Comparison of ENCODE assay signal across 28 cellular contexts in the genomic region with DNA sequence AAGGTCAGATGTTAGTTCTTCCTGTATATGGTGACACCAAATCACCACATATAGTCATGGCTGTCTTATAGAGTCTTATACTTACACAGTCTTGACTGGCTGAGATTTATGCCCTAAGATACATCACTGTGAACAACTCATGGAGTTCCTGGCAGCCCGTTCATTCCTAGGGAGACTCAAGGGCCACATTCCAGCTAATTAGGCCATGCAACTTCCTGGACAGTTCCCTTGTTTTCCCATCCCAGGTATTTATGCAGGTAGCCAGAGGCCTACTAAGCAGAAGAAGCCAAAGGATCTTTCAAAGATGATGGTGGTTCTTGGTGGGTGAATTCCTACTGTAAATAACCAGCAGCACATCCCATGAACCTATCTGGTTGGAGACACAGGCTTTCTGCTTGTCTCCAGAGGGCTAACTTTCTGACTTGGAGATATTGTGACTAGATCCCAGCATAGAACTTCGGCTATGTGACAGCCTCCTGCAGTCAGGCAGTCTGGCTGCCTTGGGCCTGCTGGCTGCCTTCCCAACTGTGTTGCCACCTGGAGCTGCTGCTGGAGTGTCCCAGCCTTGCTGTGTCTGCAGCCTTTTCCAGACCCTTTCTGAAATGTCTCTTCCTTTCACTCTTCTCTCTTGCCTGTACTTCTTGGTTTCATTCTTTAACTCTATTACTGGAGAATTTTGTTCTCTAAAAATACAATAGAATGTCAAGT.
"Had no signal": no experiment of that assay in that cellular context is flagged by ENCODE, and none has a peak within 500 bp of the region (broad histone marks: within the 10 kb centered on the region; RNA-seq: fewer than 3 reads in every experiment).

No MANE protein-coding gene starts in this region.

- DNase-seq: activated B cell treated with CpG ODN at 0.5 μM for 24 hours; activated CD4-positive, alpha-beta memory T cell treated with anti-CD3 and anti-CD28 coated beads for 36 hours; activated CD4-positive, alpha-beta T cell treated with anti-CD3 and anti-CD28 coated beads, Interleukin-2, amount 10 ng/mL, durations not matched to agents 7 days and 5 days; activated gamma-delta T cell; activated naive CD4-positive, alpha-beta T cell treated with anti-CD3 and anti-CD28 coated beads for 36 hours; activated T-cell treated with anti-CD3 and anti-CD28 coated beads for 4 hours; activated T-cell treated with anti-CD3 and anti-CD28 coated beads, Interleukin-2, amount 50 U/mL, for 48 hours; amygdala; IMR-90; Kasumi-1; KBM-7; NCI-H1048; NCI-H146; NCI-H187 treated with DMSO at 0.1 percent for 48 hours; NCI-H2081 treated with DMSO at 0.1 percent for 48 hours; NCI-H2171 treated with DMSO at 0.1 percent for 48 hours; NCI-H345; NCI-H510A; NCI-H526 treated with DMSO at 0.1 percent for 48 hours; PC-3; T-cell; T-helper 2 cell; T1000 had no signal

- ATAC-seq: activated T-helper 17 cell treated with anti-CD3 and anti-CD28 coated beads, Interleukin-2, amount 50 U/mL, for 72 hours; PC-3; T-cell had no signal

- H3K27me3 ChIP-seq: cardiac muscle cell had no signal

- H3K36me3 ChIP-seq: cardiac muscle cell had no signal

- H3K9me3 Mint-ChIP-seq: activated B cell treated with CpG ODN at 0.5 μM for 24 hours; activated CD4-positive, alpha-beta memory T cell treated with anti-CD3 and anti-CD28 coated beads for 36 hours; activated CD4-positive, alpha-beta T cell treated with anti-CD3 and anti-CD28 coated beads, Interleukin-2, amount 10 ng/mL, durations not matched to agents 7 days and 5 days; activated naive CD4-positive, alpha-beta T cell treated with anti-CD3 and anti-CD28 coated beads for 36 hours; activated T-helper 17 cell treated with anti-CD3 and anti-CD28 coated beads, Interleukin-2, amount 50 U/mL, for 72 hours; T-cell had no signal

- H3K4me3 Mint-ChIP-seq: activated B cell treated with CpG ODN at 0.5 μM for 24 hours; activated CD4-positive, alpha-beta memory T cell treated with anti-CD3 and anti-CD28 coated beads for 36 hours; activated CD4-positive, alpha-beta T cell treated with anti-CD3 and anti-CD28 coated beads, Interleukin-2, amount 10 ng/mL, durations not matched to agents 7 days and 5 days; activated naive CD4-positive, alpha-beta T cell treated with anti-CD3 and anti-CD28 coated beads for 36 hours; activated naive CD8-positive, alpha-beta T cell; activated T-helper 17 cell treated with anti-CD3 and anti-CD28 coated beads, Interleukin-2, amount 50 U/mL, for 72 hours; brain; T-cell had no signal

- H3K4me3 ChIP-seq: cardiac muscle cell, SK-N-MC had no signal

- H3K4me1 Mint-ChIP-seq: activated B cell treated with CpG ODN at 0.5 μM for 24 hours; activated CD4-positive, alpha-beta T cell treated with anti-CD3 and anti-CD28 coated beads, Interleukin-2, amount 10 ng/mL, durations not matched to agents 7 days and 5 days; activated T-helper 17 cell treated with anti-CD3 and anti-CD28 coated beads, Interleukin-2, amount 50 U/mL, for 72 hours; T-cell had no signal

- H3K36me3 Mint-ChIP-seq: activated CD4-positive, alpha-beta memory T cell treated with anti-CD3 and anti-CD28 coated beads for 36 hours; activated naive CD8-positive, alpha-beta T cell; T-cell had no signal

- H3K27ac ChIP-seq: cardiac muscle cell, SK-N-MC had no signal

- H3K27ac Mint-ChIP-seq: activated B cell treated with CpG ODN at 0.5 μM for 24 hours; activated CD4-positive, alpha-beta memory T cell treated with anti-CD3 and anti-CD28 coated beads for 36 hours; activated CD4-positive, alpha-beta T cell treated with anti-CD3 and anti-CD28 coated beads, Interleukin-2, amount 10 ng/mL, durations not matched to agents 7 days and 5 days; activated naive CD4-positive, alpha-beta T cell treated with anti-CD3 and anti-CD28 coated beads for 36 hours; activated naive CD8-positive, alpha-beta T cell; activated T-helper 17 cell treated with anti-CD3 and anti-CD28 coated beads, Interleukin-2, amount 50 U/mL, for 72 hours; brain; T-cell had no signal
